In the genomic region with DNA sequence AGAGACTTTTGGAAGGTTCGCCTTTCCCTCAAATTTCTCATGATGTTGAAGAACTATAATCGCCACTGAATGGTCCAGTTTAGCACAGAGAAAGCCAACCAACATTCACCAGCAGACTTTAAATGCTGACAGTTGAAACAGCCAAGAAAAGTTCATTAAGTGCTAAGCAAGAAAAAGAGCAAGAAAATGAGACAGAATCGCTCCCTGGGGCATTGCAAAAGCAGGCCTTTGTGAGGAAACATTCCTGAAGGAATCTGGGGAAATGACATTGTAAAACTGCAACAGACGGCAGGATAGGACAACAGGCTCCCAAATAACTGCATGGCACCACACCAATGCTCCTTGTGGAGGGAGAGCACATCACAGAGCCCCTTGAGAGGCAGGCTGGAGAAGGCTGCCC, we compare ENCODE assay signal across 10 cellular contexts.
DNase-seq lines count a peak whose midpoint lies in the region; ATAC-seq and TF ChIP-seq lines count a peak whose summit lies in the region.
"Had no signal": no experiment of that assay in that cellular context is flagged by ENCODE, and none has a peak within 500 bp of the region (broad histone marks: within the 10 kb centered on the region; RNA-seq: fewer than 3 reads in every experiment).

No MANE protein-coding gene starts in this region.

- H3K27me3 Mint-ChIP-seq in type B pancreatic cell: no peaks in the 10 kb centered on the region
- H3K27me3 Mint-ChIP-seq in activated CD8-positive, alpha-beta T cell treated with anti-CD3 and anti-CD28 coated beads for 36 hours: peaks cover 1% of the 10 kb centered on the region

- H3K4me3 Mint-ChIP-seq in type B pancreatic cell: no peak overlapping the region
- H3K4me3 Mint-ChIP-seq in activated CD8-positive, alpha-beta T cell treated with anti-CD3 and anti-CD28 coated beads for 36 hours: no peak overlapping the region

- H3K9me3 Mint-ChIP-seq in type B pancreatic cell: peaks cover 5% of the 10 kb centered on the region
- H3K9me3 Mint-ChIP-seq in activated CD8-positive, alpha-beta T cell treated with anti-CD3 and anti-CD28 coated beads for 36 hours: no peaks in the 10 kb centered on the region

- POLR2A ChIA-PET in activated CD8-positive, alpha-beta T cell treated with anti-CD3 and anti-CD28 coated beads for 36 hours (lab: Charles Lee): no interaction called here

- H3K4me1 Mint-ChIP-seq in type B pancreatic cell (ENCODE audit: unreplicated experiment): peaks cover 27% of the 10 kb centered on the region
- peaks cover 18% of the 10 kb centered on the region for H3K4me1 Mint-ChIP-seq in activated CD8-positive, alpha-beta T cell treated with anti-CD3 and anti-CD28 coated beads for 36 hours (ENCODE audit: low read depth)

- no peak for TF ChIP-seq CTCF in foreskin fibroblast (IDR thresholded peaks at IDR 0.05; ENCODE audit: low read depth, low read length)
- no peak for TF ChIP-seq CTCF in type B pancreatic cell (conservative IDR thresholded peaks at IDR 0.05)
- TF ChIP-seq CTCF in activated CD8-positive, alpha-beta T cell treated with anti-CD3 and anti-CD28 coated beads for 36 hours (IDR thresholded peaks at IDR 0.05): no peak

- H3K36me3 Mint-ChIP-seq in type B pancreatic cell: no peaks in the 10 kb centered on the region
- no peaks in the 10 kb centered on the region for H3K36me3 Mint-ChIP-seq in activated CD8-positive, alpha-beta T cell treated with anti-CD3 and anti-CD28 coated beads for 36 hours (ENCODE audit: low read depth)

- intact Hi-C loops in activated CD8-positive, alpha-beta T cell treated with anti-CD3 and anti-CD28 coated beads for 36 hours (cut with micrococcal nuclease): no loop called here

- CTCF ChIA-PET in activated CD8-positive, alpha-beta T cell treated with anti-CD3 and anti-CD28 coated beads for 36 hours (lab: Charles Lee): no interaction called here

- DNase-seq in LHCN-M2 (ENCODE audit: low read depth): peak; percentile 14
- DNase-seq in foreskin fibroblast: peak; percentile 2 to 55
- peak; percentile 10 for DNase-seq in myocyte (ENCODE audit: low read depth)
- DNase-seq in type B pancreatic cell (ENCODE audit: extremely low spot score, unreplicated experiment): no peak
- no peak for DNase-seq in activated CD8-positive, alpha-beta T cell treated with anti-CD3 and anti-CD28 coated beads for 36 hours
- DNase-seq: NCI-H2081, T-helper 2 cell had no signal

- H3K4me3 ChIP-seq in foreskin fibroblast (ENCODE audit: low read depth in 1 of 2, low read length in 2 of 2): no peak overlapping the region

- ATAC-seq in HG02981 (IDR thresholded peaks at IDR 0.05; ENCODE audit: unreplicated experiment): no peak
- no peak for ATAC-seq in activated CD8-positive, alpha-beta T cell treated with anti-CD3 and anti-CD28 coated beads for 36 hours
- ATAC-seq in HG03342 (IDR thresholded peaks at IDR 0.05; ENCODE audit: unreplicated experiment): no peak
- no peak for ATAC-seq in GM21786 (IDR thresholded peaks at IDR 0.05; ENCODE audit: unreplicated experiment)

- peak overlapping the region; percentile 77 for H3K27ac Mint-ChIP-seq in type B pancreatic cell
- no peak overlapping the region for H3K27ac Mint-ChIP-seq in activated CD8-positive, alpha-beta T cell treated with anti-CD3 and anti-CD28 coated beads for 36 hours

Comparison
In these comparisons a context has a peak if more than half of its experiments do, and no peak if none do; other contexts are left out.
1. DNase-seq: peak in LHCN-M2 (single experiment), foreskin fibroblast (2 of 2) and myocyte (single experiment); none in type B pancreatic cell (single experiment) and activated CD8-positive, alpha-beta T cell treated with anti-CD3 and anti-CD28 coated beads for 36 hours (single experiment).